Comparison of ENCODE assay signal across 8 cellular contexts in the genomic region with DNA sequence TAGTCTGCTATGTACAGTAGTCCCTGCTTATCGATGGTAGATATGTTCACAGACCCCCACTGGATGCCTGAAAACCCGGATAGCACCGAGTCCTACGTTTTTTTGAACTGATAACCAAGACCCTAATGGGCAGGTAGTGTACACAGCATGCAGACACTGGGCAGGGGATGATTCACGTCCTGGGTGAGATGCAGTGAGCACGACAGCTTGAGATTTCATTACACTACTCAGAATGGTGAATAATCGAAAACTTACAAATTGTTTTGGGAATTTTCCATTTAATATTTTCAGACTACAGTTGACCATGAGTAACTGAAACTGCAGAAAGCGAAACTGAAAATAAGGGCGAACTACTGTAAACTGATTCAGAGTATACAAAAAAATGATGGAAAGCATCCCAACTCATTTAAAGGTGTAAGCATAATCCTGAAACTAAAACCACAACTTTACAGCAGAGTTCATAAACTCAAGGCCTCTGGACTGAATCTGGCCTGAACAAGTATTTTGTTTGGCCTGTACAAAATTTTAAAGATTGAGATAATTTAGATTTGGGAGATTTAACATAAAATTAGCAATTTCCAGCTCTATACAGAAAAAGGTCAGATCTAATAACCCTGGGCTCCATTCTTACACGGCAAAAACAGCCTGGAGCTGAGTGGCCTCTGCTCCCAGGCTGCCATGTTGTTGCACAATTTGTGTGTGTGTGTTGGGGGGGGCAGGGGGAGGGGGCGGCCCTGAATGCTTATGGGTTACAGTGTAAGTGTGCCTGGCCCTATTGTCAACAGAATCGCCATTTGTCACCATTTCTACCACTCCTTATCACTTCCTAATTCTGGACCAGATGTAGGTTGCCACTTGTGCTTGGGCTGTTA. TPM values are rescaled to one million over a fixed set of nuclear protein-coding genes. Genes with fewer than 3 reads are reported as not detected.
DNase-seq lines count a peak whose midpoint lies in the region; ATAC-seq, FAIRE-seq and TF ChIP-seq lines count a peak whose summit lies in the region.

No MANE protein-coding gene starts in this region.

- H3K4me1 ChIP-seq in CD4-positive, alpha-beta memory T cell (ENCODE audit: insufficient read depth, low read length), result peaks cover 23% of the 10 kb centered on the region
- H3K4me1 ChIP-seq in small intestine (ENCODE audit: control insufficient read depth in 2 of 2, insufficient read depth in 1 of 2, low read depth in 1 of 2, low read length in 1 of 2), result peaks cover 0 to 7% of the 10 kb centered on the region in 2 donors

- no peaks in the 10 kb centered on the region for H3K36me3 ChIP-seq in CD4-positive, alpha-beta memory T cell (ENCODE audit: insufficient read depth, low read length)
- no peaks in the 10 kb centered on the region for H3K36me3 ChIP-seq in small intestine (ENCODE audit: control insufficient read depth in 2 of 2, insufficient read depth in 2 of 2, low read length in 2 of 2)

- H3K27me3 ChIP-seq in CD4-positive, alpha-beta memory T cell (ENCODE audit: insufficient read depth, low read length), result no peaks in the 10 kb centered on the region
- H3K27me3 ChIP-seq in small intestine (ENCODE audit: control insufficient read depth in 2 of 2, insufficient read depth in 2 of 2, low read length in 2 of 2), result no peaks in the 10 kb centered on the region

- CTCF ChIA-PET in CD4-positive, alpha-beta memory T cell (lab: Charles Lee; ENCODE audit: partially characterized antibody), result interaction anchor here (2.4 kb wide), 1 partner anchor 9 kb away, joined by 4 read pairs; no protein-coding TSS in a partner anchor
- CTCF ChIA-PET in activated CD8-positive, alpha-beta memory T cell treated with anti-CD3 and anti-CD28 coated beads, Interleukin-2, amount 10 ng/mL, durations not matched to agents 7 days and 5 days (lab: Charles Lee), result interaction anchor here (2.4 kb wide), 1 partner anchor 104 kb away, joined by 10 read pairs; no protein-coding TSS in a partner anchor

- H3K27me3 Mint-ChIP-seq in CD4-positive, alpha-beta memory T cell, result no peaks in the 10 kb centered on the region
- no peaks in the 10 kb centered on the region for H3K27me3 Mint-ChIP-seq in activated CD8-positive, alpha-beta memory T cell treated with anti-CD3 and anti-CD28 coated beads, Interleukin-2, amount 10 ng/mL, durations not matched to agents 7 days and 5 days

- POLR2A ChIA-PET in CD4-positive, alpha-beta memory T cell (lab: Charles Lee; ENCODE audit: partially characterized antibody), result interaction anchor here (0.6 to 2.0 kb wide), 2 partner anchors 9 to 58 kb away, joined by 4 read pairs; no protein-coding TSS in a partner anchor

- H3K4me3 ChIP-seq in CD4-positive, alpha-beta memory T cell (ENCODE audit: low read length in 2 of 2), result peak overlapping the region; percentile 19 to 55
- H3K4me3 ChIP-seq in fibroblast of villous mesenchyme (ENCODE audit: low read depth, low read length) (peak overlapping the region; percentile 50), small intestine (ENCODE audit: low read depth in 1 of 2, low read length in 2 of 2) (peak overlapping the region in 1 of 2 donors; percentile 30)

- no peaks in the 10 kb centered on the region for H3K9me3 Mint-ChIP-seq in CD4-positive, alpha-beta memory T cell
- H3K9me3 Mint-ChIP-seq in activated CD8-positive, alpha-beta memory T cell treated with anti-CD3 and anti-CD28 coated beads, Interleukin-2, amount 10 ng/mL, durations not matched to agents 7 days and 5 days (ENCODE audit: low read depth), result no peaks in the 10 kb centered on the region

- FAIRE-seq in small intestine (lab: Jason Lieb, UNC), result peak; percentile 33

- intact Hi-C loops in CD4-positive, alpha-beta memory T cell (cut with micrococcal nuclease), result no loop called here

- ATAC-seq in activated CD8-positive, alpha-beta memory T cell treated with anti-CD3 and anti-CD28 coated beads, Interleukin-2, amount 10 ng/mL, durations not matched to agents 7 days and 5 days, result peak; percentile 89
- no peak for ATAC-seq in GM21529 (IDR thresholded peaks at IDR 0.05; ENCODE audit: unreplicated experiment)

- H3K27ac ChIP-seq in CD4-positive, alpha-beta memory T cell (ENCODE audit: low read depth, low read length), result peak overlapping the region; percentile 45
- H3K27ac ChIP-seq in small intestine (ENCODE audit: low read depth in 1 of 2, low read length in 1 of 2), result peak overlapping the region; percentile 48 to 64

- peak overlapping the region; percentile 90 to 94 (median 91) for H3K27ac Mint-ChIP-seq in CD4-positive, alpha-beta memory T cell
- H3K27ac Mint-ChIP-seq in activated CD8-positive, alpha-beta memory T cell treated with anti-CD3 and anti-CD28 coated beads, Interleukin-2, amount 10 ng/mL, durations not matched to agents 7 days and 5 days, result peak overlapping the region; percentile 91

- 10 to 29% (median 16%) methylated on average over 12 of the region's 12 CpGs for WGBS in small intestine, 3 donors

- TF ChIP-seq CTCF in fibroblast of villous mesenchyme (IDR thresholded peaks at IDR 0.05; ENCODE audit: insufficient read depth, low read depth, low read length), result no peak

- peaks cover 0 to 4% of the 10 kb centered on the region in 2 donors for H3K36me3 Mint-ChIP-seq in CD4-positive, alpha-beta memory T cell
- peaks cover 6% of the 10 kb centered on the region for H3K36me3 Mint-ChIP-seq in activated CD8-positive, alpha-beta memory T cell treated with anti-CD3 and anti-CD28 coated beads, Interleukin-2, amount 10 ng/mL, durations not matched to agents 7 days and 5 days

- H3K9me3 ChIP-seq in CD4-positive, alpha-beta memory T cell (ENCODE audit: control insufficient read depth in 1 of 2, low read length in 2 of 2), result no peaks in the 10 kb centered on the region
- no peaks in the 10 kb centered on the region for H3K9me3 ChIP-seq in small intestine (ENCODE audit: control insufficient read depth, low read depth)

- peaks cover 15 to 29% (median 22%) of the 10 kb centered on the region in 4 donors for H3K4me1 Mint-ChIP-seq in CD4-positive, alpha-beta memory T cell
- peaks cover 21% of the 10 kb centered on the region for H3K4me1 Mint-ChIP-seq in activated CD8-positive, alpha-beta memory T cell treated with anti-CD3 and anti-CD28 coated beads, Interleukin-2, amount 10 ng/mL, durations not matched to agents 7 days and 5 days

- peak; percentile 10 to 45 (median 23) for DNase-seq in CD4-positive, alpha-beta memory T cell
- DNase-seq in HuH-7 (ENCODE audit: low spot score) (peak; percentile 68), fibroblast of villous mesenchyme (ENCODE audit: low read depth) (peak; percentile 82), small intestine (peak; percentile 49), hippocampal formation (lab: John Stamatoyannopoulos, UW) (no peak), activated gamma-delta T cell treated with Interleukin-2 at 50 U/mL for 16 hours (no peak)
- DNase-seq in activated CD8-positive, alpha-beta memory T cell treated with anti-CD3 and anti-CD28 coated beads, Interleukin-2, amount 10 ng/mL, durations not matched to agents 7 days and 5 days, result peak; percentile 57

- H3K4me3 Mint-ChIP-seq in CD4-positive, alpha-beta memory T cell, result peak overlapping the region; percentile 76 to 89 (median 88)
- peak overlapping the region; percentile 71 for H3K4me3 Mint-ChIP-seq in activated CD8-positive, alpha-beta memory T cell treated with anti-CD3 and anti-CD28 coated beads, Interleukin-2, amount 10 ng/mL, durations not matched to agents 7 days and 5 days

RNA-seq across cellular contexts. Expression of a gene that starts 34.9 kb away (rescaled TPM):
- 10 to 100 TPM; 23.0 to 25.8 TPM for total RNA-seq in CD4-positive, alpha-beta memory T cell
- 10 to 100 TPM; 15.4 to 17.2 TPM for polyA plus RNA-seq in CD4-positive, alpha-beta memory T cell
- total RNA-seq in activated CD8-positive, alpha-beta memory T cell treated with anti-CD3 and anti-CD28 coated beads, Interleukin-2, amount 10 ng/mL, durations not matched to agents 7 days and 5 days, result 10 to 100 TPM; 10.5 to 13.6 TPM
- 15.5 TPM in 2 replicates for total RNA-seq in fibroblast of villous mesenchyme
- polyA plus RNA-seq in small intestine, result 1 to 10 TPM; 1.6 to 3.6 (median 2.0) TPM

Comparison
In these comparisons a context has a peak if more than half of its experiments do, and no peak if none do; other contexts are left out.
1. DNase-seq: peak in CD4-positive, alpha-beta memory T cell (5 of 5), HuH-7 (single experiment), activated CD8-positive, alpha-beta memory T cell treated with anti-CD3 and anti-CD28 coated beads, Interleukin-2, amount 10 ng/mL, durations not matched to agents 7 days and 5 days (single experiment), fibroblast of villous mesenchyme (single experiment) and small intestine (single experiment); none in hippocampal formation (0 of 2) and activated gamma-delta T cell treated with Interleukin-2 at 50 U/mL for 16 hours (single experiment).